ENCODE assay signal across 8 cellular contexts in the genomic region with DNA sequence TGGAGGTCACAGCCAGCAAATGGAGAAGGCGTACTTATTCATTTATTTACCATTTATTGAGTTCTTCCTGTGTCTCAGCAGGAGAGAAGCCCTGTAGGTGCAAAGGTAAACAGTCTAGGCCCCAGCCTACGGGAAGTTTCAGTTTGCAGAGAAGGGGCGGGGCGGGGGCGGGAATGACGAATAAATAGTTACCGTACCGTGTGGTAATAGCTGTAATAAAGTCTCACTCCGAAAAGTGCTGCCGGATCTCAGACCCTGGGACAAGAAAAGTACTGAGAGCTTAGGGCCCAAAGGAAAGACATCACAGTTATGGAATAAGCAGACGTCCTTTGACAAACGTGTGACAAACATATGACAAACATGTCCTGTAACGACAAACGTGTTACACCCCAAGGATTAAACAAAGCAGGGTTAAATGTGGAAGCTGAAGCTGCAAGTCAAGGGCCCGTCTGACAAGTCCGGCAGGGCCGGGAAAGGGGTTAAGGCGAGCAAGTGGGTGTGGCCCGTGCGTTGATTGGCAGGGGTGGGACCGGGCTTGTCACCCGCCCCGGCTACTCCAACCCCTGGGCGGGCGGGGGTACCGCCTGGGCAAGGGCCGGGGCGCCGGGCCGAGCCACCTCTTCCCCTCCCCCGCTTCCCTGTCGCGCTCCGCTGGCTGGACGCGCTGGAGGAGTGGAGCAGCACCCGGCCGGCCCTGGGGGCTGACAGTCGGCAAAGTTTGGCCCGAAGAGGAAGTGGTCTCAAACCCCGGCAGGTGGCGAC. TPM values are rescaled to one million over a fixed set of nuclear protein-coding genes. Genes with fewer than 3 reads are reported as not detected.
DNase-seq lines count a peak whose midpoint lies in the region; TF ChIP-seq lines count a peak whose summit lies in the region.

A gene with protein sequence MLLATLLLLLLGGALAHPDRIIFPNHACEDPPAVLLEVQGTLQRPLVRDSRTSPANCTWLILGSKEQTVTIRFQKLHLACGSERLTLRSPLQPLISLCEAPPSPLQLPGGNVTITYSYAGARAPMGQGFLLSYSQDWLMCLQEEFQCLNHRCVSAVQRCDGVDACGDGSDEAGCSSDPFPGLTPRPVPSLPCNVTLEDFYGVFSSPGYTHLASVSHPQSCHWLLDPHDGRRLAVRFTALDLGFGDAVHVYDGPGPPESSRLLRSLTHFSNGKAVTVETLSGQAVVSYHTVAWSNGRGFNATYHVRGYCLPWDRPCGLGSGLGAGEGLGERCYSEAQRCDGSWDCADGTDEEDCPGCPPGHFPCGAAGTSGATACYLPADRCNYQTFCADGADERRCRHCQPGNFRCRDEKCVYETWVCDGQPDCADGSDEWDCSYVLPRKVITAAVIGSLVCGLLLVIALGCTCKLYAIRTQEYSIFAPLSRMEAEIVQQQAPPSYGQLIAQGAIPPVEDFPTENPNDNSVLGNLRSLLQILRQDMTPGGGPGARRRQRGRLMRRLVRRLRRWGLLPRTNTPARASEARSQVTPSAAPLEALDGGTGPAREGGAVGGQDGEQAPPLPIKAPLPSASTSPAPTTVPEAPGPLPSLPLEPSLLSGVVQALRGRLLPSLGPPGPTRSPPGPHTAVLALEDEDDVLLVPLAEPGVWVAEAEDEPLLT (plus strand): TSS at position 541 of the 762 bp plus-strand sequence. CDS start 564 bp downstream, outside the sequence.

- no peaks in the 10 kb centered on the region for H3K9me3 ChIP-seq in testis

- H3K27me3 ChIP-seq in H7 (ENCODE audit: control insufficient read depth, insufficient read depth, low read length) (no peaks in the 10 kb centered on the region), testis (no peaks in the 10 kb centered on the region)

- peak within 1 kb of the TSS; percentile 95 to 99 for H3K27ac ChIP-seq in testis

- CTCF ChIA-PET in activated naive CD4-positive, alpha-beta T cell treated with anti-CD3 and anti-CD28 coated beads for 36 hours (lab: Charles Lee) = interaction anchor here (0.6 to 5.6 kb wide), 20 partner anchors 8 to 1018 kb away, joined by 3 to 125 read pairs (median 4); partner anchors contain the start of genes PRMT5, RBM23 and REM2

- H3K36me3 ChIP-seq in H7 (replicated peaks; ENCODE audit: control insufficient read depth, insufficient read depth, low read length) = peaks cover 2% of the 10 kb centered on the region
- H3K36me3 ChIP-seq in testis (ENCODE audit: low read depth, missing control alignments) = no peaks in the 10 kb centered on the region

- intact Hi-C loops in activated naive CD4-positive, alpha-beta T cell treated with anti-CD3 and anti-CD28 coated beads for 36 hours (cut with micrococcal nuclease) = loop anchor here (1.0 to 5.0 kb wide), 14 partner anchors 13 to 1604 kb away; partner anchors contain the start of genes DAD1, HAUS4, HNRNPC and MRPL52
- intact Hi-C loops in testis (cut with DNase I; ENCODE audit: low total_unique reads) = no loop called here

- no peaks in the 10 kb centered on the region for H3K27me3 Mint-ChIP-seq in activated naive CD4-positive, alpha-beta T cell treated with anti-CD3 and anti-CD28 coated beads for 36 hours (ENCODE audit: low read depth)

- peak; percentile 63 for TF ChIP-seq POLR2A in testis (IDR thresholded peaks at IDR 0.05)

- no peaks in the 10 kb centered on the region for H3K9me3 Mint-ChIP-seq in activated naive CD4-positive, alpha-beta T cell treated with anti-CD3 and anti-CD28 coated beads for 36 hours

- DNase-seq in G401 (ENCODE audit: low spot score) (peak; percentile 71), H7 (peak; percentile 98), LoVo (ENCODE audit: low spot score) (peak; percentile 89), SK-MEL-5 (ENCODE audit: low read depth, low spot score) (peak; percentile 89), germinal center (ENCODE audit: low spot score) (peak; percentile 89), occipital lobe (lab: John Stamatoyannopoulos, UW) (peak; percentile 76), testis (peak; percentile 96)
- peak; percentile 92 for DNase-seq in activated naive CD4-positive, alpha-beta T cell treated with anti-CD3 and anti-CD28 coated beads for 36 hours

- peaks cover 29% of the 10 kb centered on the region for H3K4me1 Mint-ChIP-seq in activated naive CD4-positive, alpha-beta T cell treated with anti-CD3 and anti-CD28 coated beads for 36 hours (ENCODE audit: low read depth)

- peaks cover 28% of the 10 kb centered on the region for H3K36me3 Mint-ChIP-seq in activated naive CD4-positive, alpha-beta T cell treated with anti-CD3 and anti-CD28 coated beads for 36 hours (ENCODE audit: low read depth)

- WGBS in testis, 2 donors = 0 to 1% methylated on average over 18 to 40 of the region's 42 CpGs

- peak within 1 kb of the TSS; percentile 86 for H3K4me3 ChIP-seq in H7 (ENCODE audit: insufficient read depth, low read depth, low read length)
- H3K4me3 ChIP-seq in testis = peak within 1 kb of the TSS; percentile 79 to 92

- TF ChIP-seq CTCF in testis (IDR thresholded peaks at IDR 0.05) = peak in 1 of 3 experiments; percentile 1

- H3K4me3 Mint-ChIP-seq in activated naive CD4-positive, alpha-beta T cell treated with anti-CD3 and anti-CD28 coated beads for 36 hours = peak within 1 kb of the TSS; percentile 91

- H3K4me1 ChIP-seq in testis = peaks cover 6% of the 10 kb centered on the region

- H3K27ac Mint-ChIP-seq in activated naive CD4-positive, alpha-beta T cell treated with anti-CD3 and anti-CD28 coated beads for 36 hours = peak within 1 kb of the TSS; percentile 100

- in situ Hi-C loops in G401 (cut with HindIII; ENCODE audit: low sequenced_read_pairs) (no loop called here), SK-MEL-5 (cut with HindIII; ENCODE audit: low pct_unique_long_range_greater_than_20kb, low sequenced_read_pairs) (no loop called here)

RNA-seq across cellular contexts. Expression of the gene that starts here (rescaled TPM):
- 37.1 and 41.5 TPM in 2 replicates for total RNA-seq in G401 (2014; rRNA removed; shearing (Covaris generic))
- 9.5 and 19.3 TPM in 2 replicates for total RNA-seq in H7 (2014; rRNA removed; shearing (Covaris generic))
- 31.6 and 31.9 TPM in 2 replicates for total RNA-seq in SK-MEL-5 (2014; rRNA removed; shearing (Covaris generic))
- polyA plus RNA-seq in SK-MEL-5 (2015; cell fraction: cytosol; rRNA removed) = 94.4 and 118 TPM in 2 replicates
- 14.7 and 15.8 TPM in 2 replicates for polyA plus RNA-seq in SK-MEL-5 (2015; cell fraction: nucleus; rRNA removed)
- 10 to 100 TPM; 71.9 to 75.2 TPM for total RNA-seq in activated naive CD4-positive, alpha-beta T cell treated with anti-CD3 and anti-CD28 coated beads for 36 hours
- total RNA-seq in occipital lobe = 3.4 TPM
- 10 to 100 TPM; 41.3 to 67.7 TPM for total RNA-seq in testis
- 58.2 TPM for polyA plus RNA-seq in testis (ENCODE audit: insufficient read depth, low read depth, low replicate concordance)

Comparison
In these comparisons a context has a peak if more than half of its experiments do, and no peak if none do; other contexts are left out.
1. Peak in every context shown above with its lines: DNase-seq, H3K4me3 ChIP-seq and H3K27ac ChIP-seq.